In the genomic region with DNA sequence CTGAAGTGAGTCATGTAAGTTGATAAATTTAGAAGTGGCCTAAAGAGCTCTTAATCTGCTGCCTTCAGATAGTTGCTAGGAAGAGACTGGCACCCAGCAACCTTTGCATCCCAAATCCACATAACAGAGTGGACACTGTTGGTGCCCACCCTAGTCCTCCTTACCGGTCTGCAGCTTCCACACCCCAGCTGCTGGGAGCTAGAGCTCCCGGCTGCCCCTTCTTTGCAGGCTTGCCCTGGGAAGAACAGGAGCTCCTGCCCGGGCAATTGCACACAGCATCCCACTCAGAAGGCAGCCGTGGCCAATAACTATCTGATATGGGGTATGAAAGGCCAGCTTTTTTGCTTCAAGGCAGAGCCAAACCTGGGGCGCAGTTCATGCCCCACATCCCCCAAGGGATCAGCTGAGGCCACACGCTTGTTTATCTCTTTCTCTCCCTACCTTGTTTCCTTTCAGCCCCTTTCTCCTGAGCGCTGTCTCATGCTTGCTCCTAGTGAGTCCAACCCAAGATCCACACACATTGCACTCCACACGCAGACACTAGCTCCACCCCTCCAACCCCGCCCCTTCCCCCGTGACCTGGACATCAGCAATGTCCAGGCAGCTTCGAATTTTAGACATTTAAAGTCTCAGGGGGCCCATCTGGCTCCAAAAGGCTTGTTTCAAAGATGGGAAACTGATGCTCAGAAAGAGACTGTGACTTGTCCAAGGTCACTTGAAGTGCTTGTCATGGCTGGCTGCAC, we compare ENCODE assay signal across 30 cellular contexts. TPM values are rescaled to one million over a fixed set of nuclear protein-coding genes. Genes with fewer than 3 reads are reported as not detected.
"Had no signal": no experiment of that assay in that cellular context is flagged by ENCODE, and none has a peak within 500 bp of the region (broad histone marks: within the 10 kb centered on the region; RNA-seq: fewer than 3 reads in every experiment).

No MANE protein-coding gene starts in this region.

- H3K36me3 Mint-ChIP-seq: activated naive CD8-positive, alpha-beta T cell treated with anti-CD3 and anti-CD28 coated beads, Interleukin-2, amount 10 ng/mL, durations not matched to agents 7 days and 5 days had no signal

- H3K27ac Mint-ChIP-seq: activated B cell treated with CpG ODN at 0.5 μM for 24 hours; activated CD4-positive, alpha-beta memory T cell treated with anti-CD3 and anti-CD28 coated beads, Interleukin-2, amount 10 ng/mL, durations not matched to agents 7 days and 5 days; activated naive CD8-positive, alpha-beta T cell treated with anti-CD3 and anti-CD28 coated beads, Interleukin-2, amount 10 ng/mL, durations not matched to agents 7 days and 5 days; activated T-cell treated with anti-CD3 and anti-CD28 coated beads, Interleukin-2, amount 50 U/mL, for 72 hours; activated T-helper 2 cell treated with anti-CD3 and anti-CD28 coated beads, Interferon-gamma antibody, Interleukin-2, Interleukin-4, amounts not matched to agents 10 μg/mL and 5 μg/mL and 100 μg/mL, durations not matched to agents 14 hours and 24 hours and 36 hours; T-helper 1 cell treated with Interleukin-12 subunit alpha and Interleukin-12 subunit beta and Interleukin-4 antibody, amounts not matched to agents 30 μg/mL and 1 μg/mL, for 36 hours had no signal

- H3K27me3 ChIP-seq: adrenal gland, breast epithelium, Peyer's patch had no signal

- ATAC-seq: activated T-cell treated with anti-CD3 and anti-CD28 coated beads, Interleukin-2, amount 50 U/mL, for 72 hours had no signal

- H3K4me3 Mint-ChIP-seq: activated B cell treated with CpG ODN at 0.5 μM for 24 hours; activated CD4-positive, alpha-beta memory T cell treated with anti-CD3 and anti-CD28 coated beads, Interleukin-2, amount 10 ng/mL, durations not matched to agents 7 days and 5 days; activated naive CD8-positive, alpha-beta T cell treated with anti-CD3 and anti-CD28 coated beads, Interleukin-2, amount 10 ng/mL, durations not matched to agents 7 days and 5 days; activated T-cell treated with anti-CD3 and anti-CD28 coated beads, Interleukin-2, amount 50 U/mL, for 72 hours; T-helper 1 cell treated with Interleukin-12 subunit alpha and Interleukin-12 subunit beta and Interleukin-4 antibody, amounts not matched to agents 30 μg/mL and 1 μg/mL, for 36 hours had no signal

- H3K27ac ChIP-seq: breast epithelium, Peyer's patch, RWPE1 had no signal

- H3K4me1 ChIP-seq: breast epithelium, Peyer's patch had no signal

- H3K4me3 ChIP-seq: adrenal gland, breast epithelium, Peyer's patch had no signal

- H3K9me3 ChIP-seq: adrenal gland, breast epithelium, Peyer's patch had no signal

- H3K27me3 Mint-ChIP-seq: activated CD4-positive, alpha-beta memory T cell treated with anti-CD3 and anti-CD28 coated beads, Interleukin-2, amount 10 ng/mL, durations not matched to agents 7 days and 5 days had no signal

- H3K4me1 Mint-ChIP-seq: activated B cell treated with CpG ODN at 0.5 μM for 24 hours; activated naive CD8-positive, alpha-beta T cell treated with anti-CD3 and anti-CD28 coated beads, Interleukin-2, amount 10 ng/mL, durations not matched to agents 7 days and 5 days had no signal

- DNase-seq: activated B cell treated with CpG ODN at 0.5 μM for 24 hours; activated CD4-positive, alpha-beta memory T cell treated with anti-CD3 and anti-CD28 coated beads, Interleukin-2, amount 10 ng/mL, durations not matched to agents 7 days and 5 days; activated CD4-positive, alpha-beta T cell treated with anti-CD3 and anti-CD28 coated beads for 1 hour; activated CD4-positive, alpha-beta T cell treated with anti-CD3 and anti-CD28 coated beads, Interleukin-2, amount 50 U/mL, for 1 hour; activated naive CD4-positive, alpha-beta T cell treated with anti-CD3 and anti-CD28 coated beads, Interleukin-2, amount 50 U/mL, for 16 hours; activated naive CD8-positive, alpha-beta T cell treated with anti-CD3 and anti-CD28 coated beads, Interleukin-2, amount 10 ng/mL, durations not matched to agents 7 days and 5 days; activated T-cell treated with anti-CD3 and anti-CD28 coated beads, Interleukin-2, amount 50 U/mL, for 72 hours; adrenal gland; anterior cingulate cortex; caudate nucleus; IMR-90; KG1; NCI-H1092; NCI-H1417; NCI-H1930; NCI-H2171; NCI-H226; NCI-H510A; NCI-H526 treated with DMSO at 0.1 percent for 48 hours; NCI-H82; OCI-M1; Peyer's patch; SHP77 had no signal

- H3K9me3 Mint-ChIP-seq: activated B cell treated with CpG ODN at 0.5 μM for 24 hours; activated CD4-positive, alpha-beta memory T cell treated with anti-CD3 and anti-CD28 coated beads, Interleukin-2, amount 10 ng/mL, durations not matched to agents 7 days and 5 days; activated naive CD8-positive, alpha-beta T cell treated with anti-CD3 and anti-CD28 coated beads, Interleukin-2, amount 10 ng/mL, durations not matched to agents 7 days and 5 days; activated T-cell treated with anti-CD3 and anti-CD28 coated beads, Interleukin-2, amount 50 U/mL, for 72 hours; activated T-helper 2 cell treated with anti-CD3 and anti-CD28 coated beads, Interferon-gamma antibody, Interleukin-2, Interleukin-4, amounts not matched to agents 10 μg/mL and 5 μg/mL and 100 μg/mL, durations not matched to agents 14 hours and 24 hours and 36 hours; T-helper 1 cell treated with Interleukin-12 subunit alpha and Interleukin-12 subunit beta and Interleukin-4 antibody, amounts not matched to agents 30 μg/mL and 1 μg/mL, for 36 hours had no signal

- H3K36me3 ChIP-seq: adrenal gland, breast epithelium, Peyer's patch had no signal

RNA-seq across cellular contexts. Expression of a gene that starts 9.1 kb away (rescaled TPM):
- total RNA-seq: activated B cell treated with CpG ODN at 0.5 μM for 24 hours; activated CD4-positive, alpha-beta memory T cell treated with anti-CD3 and anti-CD28 coated beads, Interleukin-2, amount 10 ng/mL, durations not matched to agents 7 days and 5 days; activated CD8-positive, alpha-beta memory T cell treated with anti-CD3 and anti-CD28 coated beads for 36 hours; activated naive CD8-positive, alpha-beta T cell treated with anti-CD3 and anti-CD28 coated beads, Interleukin-2, amount 10 ng/mL, durations not matched to agents 7 days and 5 days; activated T-cell treated with anti-CD3 and anti-CD28 coated beads, Interleukin-2, amount 50 U/mL, for 72 hours; activated T-helper 2 cell treated with anti-CD3 and anti-CD28 coated beads, Interferon-gamma antibody, Interleukin-2, Interleukin-4, amounts not matched to agents 10 μg/mL and 5 μg/mL and 100 μg/mL, durations not matched to agents 14 hours and 24 hours and 36 hours; MCF 10A; Peyer's patch; SK-MEL-5 had no signal
